Comparison of ENCODE assay signal across 23 cellular contexts in genomic region chr5:135319458-135319857, GRCh38.
DNase-seq lines count a peak whose midpoint lies in the region; ATAC-seq lines count a peak whose summit lies in the region.
"Had no signal": no experiment of that assay in that cellular context is flagged by ENCODE, and none has a peak within 500 bp of the region (broad histone marks: within the 10 kb centered on the region; RNA-seq: fewer than 3 reads in every experiment).

No MANE protein-coding gene starts in this region.

- ATAC-seq in GM18909 (IDR thresholded peaks at IDR 0.05; ENCODE audit: poor library complexity, unreplicated experiment) (no peak), T-helper 17 cell (no peak)
- ATAC-seq: CD8-positive, alpha-beta T cell had no signal

- H3K4me2 ChIP-seq in trophoblast cell (ENCODE audit: low read length) = no peak overlapping the region
- H3K4me2 ChIP-seq: A549; BLaER1 treated with 17β-estradiol and CSF1 and Interleukin-3, amounts not matched to agents 10 nM and 100 nM; PC-9 had no signal

- H3K36me3 Mint-ChIP-seq in activated naive CD4-positive, alpha-beta T cell treated with anti-CD3 and anti-CD28 coated beads, Interleukin-2, amount 10 ng/mL, durations not matched to agents 7 days and 5 days = peaks cover 2% of the 10 kb centered on the region
- peaks cover 4% of the 10 kb centered on the region for H3K36me3 Mint-ChIP-seq in T-helper 17 cell (ENCODE audit: low read depth)
- H3K36me3 Mint-ChIP-seq: CD8-positive, alpha-beta T cell had no signal

- H2AFZ ChIP-seq in trophoblast cell (ENCODE audit: insufficient read depth, low read length, poor library complexity) = no peak overlapping the region
- H2AFZ ChIP-seq: GM23248, PC-9 had no signal

- peaks cover 0 to 2% of the 10 kb centered on the region in 2 experiments for H3K4me1 ChIP-seq in trophoblast cell (ENCODE audit: control insufficient read depth in 1 of 2, insufficient read depth in 2 of 2, low read length in 2 of 2)
- H3K4me1 ChIP-seq: A549; BLaER1 treated with 17β-estradiol and CSF1 and Interleukin-3, amounts not matched to agents 10 nM and 100 nM had no signal

- no peak overlapping the region for H3K23ac ChIP-seq in trophoblast cell (ENCODE audit: low read length)

- no peak overlapping the region for H3K18ac ChIP-seq in trophoblast cell (ENCODE audit: low read length)

- no peak overlapping the region for H4K91ac ChIP-seq in trophoblast cell (ENCODE audit: low read depth, low read length)

- H3K36me3 ChIP-seq in KOPT-K1 (ENCODE audit: insufficient read depth, low read length) (no peaks in the 10 kb centered on the region), trophoblast cell (ENCODE audit: control insufficient read depth in 1 of 2, insufficient read depth in 2 of 2, low read length in 2 of 2) (no peaks in the 10 kb centered on the region)
- H3K36me3 ChIP-seq: BLaER1 treated with 17β-estradiol and CSF1 and Interleukin-3, amounts not matched to agents 10 nM and 100 nM; MG63 had no signal

- H3K27ac ChIP-seq in KOPT-K1 (ENCODE audit: low read depth, low read length, poor library complexity, severe bottlenecking) (peak overlapping the region; percentile 1), trophoblast cell (ENCODE audit: low read depth, low read length) (no peak overlapping the region)
- H3K27ac ChIP-seq: BLaER1 treated with 17β-estradiol and CSF1 and Interleukin-3, amounts not matched to agents 10 nM and 100 nM; GM23248; PC-9 had no signal

- H2AK5ac ChIP-seq in trophoblast cell (ENCODE audit: low read length) = no peak overlapping the region

- no peaks in the 10 kb centered on the region for H3K79me1 ChIP-seq in trophoblast cell (ENCODE audit: low read length)

- no CpG with 5 or more reads among the region's 6 CpGs for WGBS in trophoblast cell (ENCODE audit: extremely low coverage, insufficient coverage, insufficient read length)

- no peak overlapping the region for H3K4me3 Mint-ChIP-seq in activated naive CD4-positive, alpha-beta T cell treated with anti-CD3 and anti-CD28 coated beads, Interleukin-2, amount 10 ng/mL, durations not matched to agents 7 days and 5 days
- H3K4me3 Mint-ChIP-seq in T-helper 17 cell = no peak overlapping the region
- H3K4me3 Mint-ChIP-seq: CD8-positive, alpha-beta T cell had no signal

- no peak overlapping the region for H4K8ac ChIP-seq in trophoblast cell (ENCODE audit: low read depth, low read length)

- no peaks in the 10 kb centered on the region for H3K27me3 ChIP-seq in trophoblast cell (ENCODE audit: insufficient read depth, low read length)
- H3K27me3 ChIP-seq: BLaER1 treated with 17β-estradiol and CSF1 and Interleukin-3, amounts not matched to agents 10 nM and 100 nM; MG63 had no signal

- no peaks in the 10 kb centered on the region for H3K79me2 ChIP-seq in trophoblast cell (ENCODE audit: control insufficient read depth, insufficient read depth, low read length, poor library complexity)

- no peak overlapping the region for H2BK5ac ChIP-seq in trophoblast cell (ENCODE audit: low read depth, low read length, poor library complexity)

- no peaks in the 10 kb centered on the region for H3K9me3 ChIP-seq in KOPT-K1 (ENCODE audit: insufficient read depth, low read length, poor library complexity, severe bottlenecking)
- no peaks in the 10 kb centered on the region for H3K9me3 ChIP-seq in T-helper 17 cell (ENCODE audit: control insufficient read depth, low read length, poor library complexity, severe bottlenecking)
- no peaks in the 10 kb centered on the region for H3K9me3 ChIP-seq in trophoblast cell (ENCODE audit: insufficient read depth, low read depth, low read length)
- H3K9me3 ChIP-seq: A549; BLaER1 treated with 17β-estradiol and CSF1 and Interleukin-3, amounts not matched to agents 10 nM and 100 nM; Caco-2; MG63 had no signal

- H3K4me1 Mint-ChIP-seq in activated naive CD4-positive, alpha-beta T cell treated with anti-CD3 and anti-CD28 coated beads, Interleukin-2, amount 10 ng/mL, durations not matched to agents 7 days and 5 days = peaks cover 31% of the 10 kb centered on the region
- H3K4me1 Mint-ChIP-seq in T-helper 17 cell = peaks cover 3% of the 10 kb centered on the region

- peaks cover 3% of the 10 kb centered on the region for H3K27me3 Mint-ChIP-seq in activated naive CD4-positive, alpha-beta T cell treated with anti-CD3 and anti-CD28 coated beads, Interleukin-2, amount 10 ng/mL, durations not matched to agents 7 days and 5 days
- no peaks in the 10 kb centered on the region for H3K27me3 Mint-ChIP-seq in T-helper 17 cell

- DNase-seq in activated naive CD4-positive, alpha-beta T cell treated with anti-CD3 and anti-CD28 coated beads, Interleukin-2, amount 10 ng/mL, durations not matched to agents 7 days and 5 days = peak; percentile 15
- no peak for DNase-seq in activated naive CD4-positive, alpha-beta T cell treated with anti-CD3 and anti-CD28 coated beads, Interleukin-2, amount 50 U/mL, for 16 hours
- DNase-seq in islet precursor cell = peak; percentile 25
- no peak for DNase-seq in T-helper 17 cell
- no peak for DNase-seq in trophoblast cell
- DNase-seq: AML-193, GM23248, H7, KBM-7, MG63, NCI-H1105 treated with DMSO at 0.1 percent for 48 hours, NCI-H146, NCI-H2029 treated with DMSO at 0.1 percent for 48 hours, NCI-H446 treated with DMSO at 0.1 percent for 48 hours, NCI-H526, PC-9, Right ventricle myocardium superior had no signal

- no peak overlapping the region for H4K12ac ChIP-seq in trophoblast cell (ENCODE audit: low read depth, low read length)

- no peak overlapping the region for H3K9ac ChIP-seq in trophoblast cell (ENCODE audit: low read length)
- H3K9ac ChIP-seq: BLaER1 treated with 17β-estradiol and CSF1 and Interleukin-3, amounts not matched to agents 10 nM and 100 nM; GM23248 had no signal

- H2BK120ac ChIP-seq in trophoblast cell (ENCODE audit: insufficient read depth, low read length, poor library complexity) = no peak overlapping the region

- no peak overlapping the region for H3K27ac Mint-ChIP-seq in activated naive CD4-positive, alpha-beta T cell treated with anti-CD3 and anti-CD28 coated beads, Interleukin-2, amount 10 ng/mL, durations not matched to agents 7 days and 5 days
- H3K27ac Mint-ChIP-seq in T-helper 17 cell = no peak overlapping the region
- H3K27ac Mint-ChIP-seq: CD8-positive, alpha-beta T cell had no signal

- H3K9me3 Mint-ChIP-seq in activated naive CD4-positive, alpha-beta T cell treated with anti-CD3 and anti-CD28 coated beads, Interleukin-2, amount 10 ng/mL, durations not matched to agents 7 days and 5 days = no peaks in the 10 kb centered on the region
- H3K9me3 Mint-ChIP-seq: CD8-positive, alpha-beta T cell had no signal

- CTCF ChIA-PET in activated naive CD4-positive, alpha-beta T cell treated with anti-CD3 and anti-CD28 coated beads, Interleukin-2, amount 10 ng/mL, durations not matched to agents 7 days and 5 days (lab: Charles Lee) = interaction anchor here (0.7 to 1.1 kb wide), 3 partner anchors 13 to 105 kb away, joined by 3 to 4 read pairs (median 3); no protein-coding TSS in a partner anchor

- H3K4me3 ChIP-seq in trophoblast cell (ENCODE audit: low read depth, low read length) = no peak overlapping the region
- H3K4me3 ChIP-seq: A549; BLaER1 treated with 17β-estradiol and CSF1 and Interleukin-3, amounts not matched to agents 10 nM and 100 nM; GM23248; MG63; PC-9 had no signal

- H3K4ac ChIP-seq in trophoblast cell (ENCODE audit: low read depth, low read length) = no peak overlapping the region

- H3K14ac ChIP-seq in trophoblast cell (ENCODE audit: low read length) = no peak overlapping the region

- H2BK12ac ChIP-seq in trophoblast cell (ENCODE audit: low read length) = no peak overlapping the region

Comparison
In these comparisons a context has a peak if more than half of its experiments do, and no peak if none do; other contexts are left out.
1. DNase-seq: peak in activated naive CD4-positive, alpha-beta T cell treated with anti-CD3 and anti-CD28 coated beads, Interleukin-2, amount 10 ng/mL, durations not matched to agents 7 days and 5 days (single experiment) and islet precursor cell (single experiment); none in activated naive CD4-positive, alpha-beta T cell treated with anti-CD3 and anti-CD28 coated beads, Interleukin-2, amount 50 U/mL, for 16 hours (single experiment), T-helper 17 cell (0 of 3) and trophoblast cell (0 of 2).